ENCODE assay signal across 15 cellular contexts in the genomic region with DNA sequence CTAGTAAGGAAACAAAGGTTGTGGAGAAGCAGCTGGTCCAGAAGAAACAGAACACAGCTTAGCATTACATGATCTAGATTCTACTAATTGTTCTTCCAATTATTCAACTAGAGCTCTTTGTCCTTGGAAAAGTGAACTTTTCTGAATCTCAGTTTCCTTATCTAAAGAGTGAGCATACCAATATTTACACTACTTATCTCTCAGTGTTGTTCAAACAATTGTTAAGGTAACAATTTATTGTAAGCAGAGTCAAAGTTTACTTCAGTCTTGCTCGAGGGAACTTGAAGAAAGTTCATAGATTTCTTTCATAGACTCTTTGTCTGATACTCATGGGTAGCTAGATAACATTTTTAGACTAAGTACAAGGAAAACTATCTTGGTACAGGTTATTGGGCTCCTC. TPM values are rescaled to one million over a fixed set of nuclear protein-coding genes. Genes with fewer than 3 reads are reported as not detected.
A peak's percentile ranks its signal among the peaks of the same experiment; 100 is the strongest.
DNase-seq lines count a peak whose midpoint lies in the region; ATAC-seq and TF ChIP-seq lines count a peak whose summit lies in the region.
"Had no signal": no experiment of that assay in that cellular context is flagged by ENCODE, and none has a peak within 500 bp of the region (broad histone marks: within the 10 kb centered on the region; RNA-seq: fewer than 3 reads in every experiment).

No MANE protein-coding gene starts in this region.

- H2AFZ ChIP-seq in hepatocyte (no peak overlapping the region), osteoblast (ENCODE audit: low read length) (no peak overlapping the region)
- H2AFZ ChIP-seq: GM23248 had no signal

- TF ChIP-seq CTCF in cardiac muscle cell (IDR thresholded peaks at IDR 0.05; ENCODE audit: low read depth, low read length), result no peak
- TF ChIP-seq CTCF in left ventricle myocardium inferior (IDR thresholded peaks at IDR 0.05; ENCODE audit: borderline replicate concordance), result no peak
- no peak for TF ChIP-seq CTCF in hepatocyte (IDR thresholded peaks at IDR 0.05; ENCODE audit: poor library complexity)
- no peak for TF ChIP-seq CTCF in osteoblast (IDR thresholded peaks at IDR 0.05; ENCODE audit: extremely low read depth, low read depth, low read length)
- no peak for TF ChIP-seq CTCF in endodermal cell (conservative IDR thresholded peaks at IDR 0.05)

- no peak for DNase-seq in cardiac muscle cell (ENCODE audit: low read depth in 1 of 2, low spot score in 1 of 2)
- DNase-seq in left ventricle myocardium inferior, result no peak
- DNase-seq in hepatocyte (ENCODE audit: low spot score), result no peak
- DNase-seq in osteoblast (ENCODE audit: insufficient read length, low spot score, missing footprints), result peak; percentile 48
- no peak for DNase-seq in endodermal cell
- no peak for DNase-seq in NCI-H2171 treated with DMSO at 0.1 percent for 48 hours (lab: John Stamatoyannopoulos, UW)
- DNase-seq in activated T-cell treated with anti-CD3 and anti-CD28 coated beads, Interleukin-2, amount 50 U/mL, for 48 hours, result no peak
- DNase-seq: 8988T; AML-193; Calu3; CD4-positive, CD25-positive, alpha-beta regulatory T cell; DMS 273 treated with DMSO at 0.1 percent for 48 hours; GM23248 had no signal

- no peaks in the 10 kb centered on the region for H3K9me3 ChIP-seq in cardiac muscle cell (ENCODE audit: low read depth)
- no peaks in the 10 kb centered on the region for H3K9me3 ChIP-seq in left ventricle myocardium inferior (replicated peaks)
- H3K9me3 ChIP-seq in hepatocyte (ENCODE audit: low read depth), result no peaks in the 10 kb centered on the region
- H3K9me3 ChIP-seq in osteoblast (ENCODE audit: low read depth, low read length), result no peaks in the 10 kb centered on the region
- H3K9me3 ChIP-seq in endodermal cell (ENCODE audit: control insufficient read depth, low read length), result peaks cover 9% of the 10 kb centered on the region

- no peak overlapping the region for H3K4me3 ChIP-seq in cardiac muscle cell
- H3K4me3 ChIP-seq in left ventricle myocardium inferior, result no peak overlapping the region
- H3K4me3 ChIP-seq in hepatocyte, result no peak overlapping the region
- no peak overlapping the region for H3K4me3 ChIP-seq in osteoblast (ENCODE audit: insufficient read depth, low read length)
- no peak overlapping the region for H3K4me3 ChIP-seq in endodermal cell (ENCODE audit: low read length)
- H3K4me3 ChIP-seq: BLaER1 treated with 17β-estradiol and CSF1 and Interleukin-3, amounts not matched to agents 10 nM and 100 nM; GM23248 had no signal

- H3K36me3 ChIP-seq in cardiac muscle cell (no peaks in the 10 kb centered on the region), left ventricle myocardium inferior (no peaks in the 10 kb centered on the region), hepatocyte (replicated peaks; ENCODE audit: insufficient read depth, low read depth) (no peaks in the 10 kb centered on the region), osteoblast (ENCODE audit: insufficient read depth, low read length) (no peaks in the 10 kb centered on the region), endodermal cell (ENCODE audit: control insufficient read depth, insufficient read depth, low read length) (no peaks in the 10 kb centered on the region)
- H3K36me3 ChIP-seq: BLaER1 treated with 17β-estradiol and CSF1 and Interleukin-3, amounts not matched to agents 10 nM and 100 nM had no signal

- H3K4me2 ChIP-seq in hepatocyte (peak overlapping the region; percentile 9), osteoblast (ENCODE audit: insufficient read depth, low read length) (no peak overlapping the region)

- peak overlapping the region; percentile 90 for H3K27ac ChIP-seq in cardiac muscle cell
- no peak overlapping the region for H3K27ac ChIP-seq in left ventricle myocardium inferior (replicated peaks)
- H3K27ac ChIP-seq in hepatocyte, result peak overlapping the region; percentile 15
- H3K27ac ChIP-seq in osteoblast (ENCODE audit: low read depth, low read length), result no peak overlapping the region
- no peak overlapping the region for H3K27ac ChIP-seq in endodermal cell (ENCODE audit: low read depth, low read length)
- H3K27ac ChIP-seq: BLaER1 treated with 17β-estradiol and CSF1 and Interleukin-3, amounts not matched to agents 10 nM and 100 nM; GM23248 had no signal

- no peaks in the 10 kb centered on the region for H3K36me3 Mint-ChIP-seq in endodermal cell (ENCODE audit: low read depth)
- H3K36me3 Mint-ChIP-seq: CD4-positive, CD25-positive, alpha-beta regulatory T cell had no signal

- no peak overlapping the region for H3K4me3 Mint-ChIP-seq in endodermal cell
- H3K4me3 Mint-ChIP-seq: CD4-positive, CD25-positive, alpha-beta regulatory T cell had no signal

- no peak overlapping the region for H3K27ac Mint-ChIP-seq in endodermal cell
- H3K27ac Mint-ChIP-seq: CD4-positive, CD25-positive, alpha-beta regulatory T cell had no signal

- no peaks in the 10 kb centered on the region for H4K20me1 ChIP-seq in hepatocyte (ENCODE audit: insufficient read depth, poor library complexity, severe bottlenecking)
- H4K20me1 ChIP-seq in osteoblast (ENCODE audit: insufficient read depth, low read length), result no peaks in the 10 kb centered on the region
- H4K20me1 ChIP-seq: BLaER1 treated with 17β-estradiol and CSF1 and Interleukin-3, amounts not matched to agents 10 nM and 100 nM had no signal

- no peaks in the 10 kb centered on the region for H3K27me3 Mint-ChIP-seq in endodermal cell (ENCODE audit: insufficient read depth)
- H3K27me3 Mint-ChIP-seq: CD4-positive, CD25-positive, alpha-beta regulatory T cell had no signal

- 38% methylated on average over 1 of the region's 1 CpG for WGBS in hepatocyte (ENCODE audit: low lambda C conversion rate, missing lambda C conversion rate)
- 54 to 80% methylated on average over 1 of the region's 1 CpG for WGBS in endodermal cell (ENCODE audit: insufficient coverage in 1 of 2, insufficient read length in 1 of 2), 2 experiments

- no peaks in the 10 kb centered on the region for H3K79me2 ChIP-seq in hepatocyte
- no peaks in the 10 kb centered on the region for H3K79me2 ChIP-seq in osteoblast (ENCODE audit: insufficient read depth, low read length)

- H3K9ac ChIP-seq in endodermal cell (ENCODE audit: extremely low read depth, low read length, poor library complexity, severe bottlenecking), result no peak overlapping the region
- H3K9ac ChIP-seq: BLaER1 treated with 17β-estradiol and CSF1 and Interleukin-3, amounts not matched to agents 10 nM and 100 nM; GM23248 had no signal

- H3K9me2 ChIP-seq in hepatocyte (replicated peaks; ENCODE audit: insufficient read depth), result no peaks in the 10 kb centered on the region

- intact Hi-C loops in left ventricle myocardium inferior (cut with micrococcal nuclease), result no loop called here

- H3K4me1 ChIP-seq in cardiac muscle cell (ENCODE audit: low read depth) (peaks cover 20% of the 10 kb centered on the region), left ventricle myocardium inferior (peaks cover 8% of the 10 kb centered on the region), hepatocyte (ENCODE audit: insufficient read depth) (no peaks in the 10 kb centered on the region), osteoblast (ENCODE audit: insufficient read depth, low read length) (no peaks in the 10 kb centered on the region), endodermal cell (ENCODE audit: control insufficient read depth, insufficient read depth, low read length) (no peaks in the 10 kb centered on the region)

- H3K4me1 Mint-ChIP-seq in endodermal cell, result peaks cover 12% of the 10 kb centered on the region
- H3K4me1 Mint-ChIP-seq: CD4-positive, CD25-positive, alpha-beta regulatory T cell had no signal

- peaks cover 36% of the 10 kb centered on the region for H3K9me3 Mint-ChIP-seq in endodermal cell

- no peak for ATAC-seq in GM18519 (IDR thresholded peaks at IDR 0.05; ENCODE audit: low FRiP score, unreplicated experiment)

- H3K27me3 ChIP-seq in cardiac muscle cell (no peaks in the 10 kb centered on the region), left ventricle myocardium inferior (ENCODE audit: low read depth) (no peaks in the 10 kb centered on the region), hepatocyte (no peaks in the 10 kb centered on the region), osteoblast (ENCODE audit: insufficient read depth, low read length) (no peaks in the 10 kb centered on the region), endodermal cell (ENCODE audit: control insufficient read depth, insufficient read depth, low read length, poor library complexity, severe bottlenecking) (no peaks in the 10 kb centered on the region)
- H3K27me3 ChIP-seq: BLaER1 treated with 17β-estradiol and CSF1 and Interleukin-3, amounts not matched to agents 10 nM and 100 nM had no signal

RNA-seq across cellular contexts. Expression of gene TRIM24, which starts 42.2 kb away (rescaled TPM):
- total RNA-seq in cardiac muscle cell (79.5 and 99.2 TPM in 2 replicates), left ventricle myocardium inferior (18.8 TPM), hepatocyte (63.1 and 64.1 TPM in 2 replicates), osteoblast (8.0 and 9.1 TPM in 2 replicates), endodermal cell (10 to 100 TPM; 62.1 to 70.1 TPM)
- polyA plus RNA-seq in cardiac muscle cell (113 and 130 TPM in 2 replicates), hepatocyte (46.8 and 47.8 TPM in 2 replicates)
- 99.7 TPM for polyA plus RNA-seq in endodermal cell (2013, experiment 1 of 2)
- 87.1 TPM for polyA plus RNA-seq in endodermal cell (2013, experiment 2 of 2)

Comparison
In these comparisons a context has a peak if more than half of its experiments do, and no peak if none do; other contexts are left out.
1. H3K27ac ChIP-seq: peak in cardiac muscle cell (single experiment) and hepatocyte (single experiment); none in left ventricle myocardium inferior (single experiment), osteoblast (single experiment) and endodermal cell (single experiment).